Comparison of ENCODE assay signal across 1 cellular context in the genomic region with DNA sequence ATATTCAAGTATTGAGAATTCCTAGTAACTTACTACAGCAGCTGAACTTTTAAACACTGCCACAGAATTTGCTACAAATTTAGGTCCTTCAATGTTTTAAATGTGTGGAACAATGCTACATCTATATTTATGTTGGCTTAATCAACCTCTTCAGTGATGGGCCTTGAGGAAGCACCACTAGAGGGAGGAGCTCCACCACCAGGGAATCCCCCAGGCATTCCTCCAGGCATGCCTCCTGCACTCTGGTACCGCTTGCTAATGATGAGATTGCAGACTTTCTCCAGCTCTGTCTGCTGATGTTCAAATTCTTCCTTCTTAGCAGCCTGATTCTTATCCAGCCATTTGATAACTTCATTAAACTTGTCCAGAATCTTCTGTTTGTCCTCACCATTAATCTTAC.
TF ChIP-seq lines count a peak whose summit lies in the region.

No MANE protein-coding gene starts in this region.

TF ChIP-seq in SK-N-SH, 30 proteins besides CTCF, POLR2A, EP300 and RAD21 (continued from another document):
- TF ChIP-seq, protein P1, sequence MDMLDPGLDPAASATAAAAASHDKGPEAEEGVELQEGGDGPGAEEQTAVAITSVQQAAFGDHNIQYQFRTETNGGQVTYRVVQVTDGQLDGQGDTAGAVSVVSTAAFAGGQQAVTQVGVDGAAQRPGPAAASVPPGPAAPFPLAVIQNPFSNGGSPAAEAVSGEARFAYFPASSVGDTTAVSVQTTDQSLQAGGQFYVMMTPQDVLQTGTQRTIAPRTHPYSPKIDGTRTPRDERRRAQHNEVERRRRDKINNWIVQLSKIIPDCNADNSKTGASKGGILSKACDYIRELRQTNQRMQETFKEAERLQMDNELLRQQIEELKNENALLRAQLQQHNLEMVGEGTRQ (IDR thresholded peaks at IDR 0.05; ENCODE audit: borderline replicate concordance, low read depth, low read length): no peak
- no peak for TF ChIP-seq TAF1 (IDR thresholded peaks at IDR 0.05; ENCODE audit: borderline replicate concordance, low read depth, low read length)
- no peak for TF ChIP-seq GATA2 (CRISPR knock-in tag; IDR thresholded peaks at IDR 0.05)
- TF ChIP-seq NFIC (IDR thresholded peaks at IDR 0.05; ENCODE audit: borderline replicate concordance): no peak
